In genomic region chr18:59631583-59632181, GRCh38 we compare ENCODE assay signal across 1 cellular context.
TF ChIP-seq lines count a peak whose summit lies in the region.

No MANE protein-coding gene starts in this region.

TF ChIP-seq in GM12878, 131 proteins besides CTCF, POLR2A, EP300 and RAD21 (continued from another document):
- TF ChIP-seq E2F4 (IDR thresholded peaks at IDR 0.05; ENCODE audit: low read depth, low read length): no peak
